Comparison of ENCODE assay signal across 8 cellular contexts in the genomic region with DNA sequence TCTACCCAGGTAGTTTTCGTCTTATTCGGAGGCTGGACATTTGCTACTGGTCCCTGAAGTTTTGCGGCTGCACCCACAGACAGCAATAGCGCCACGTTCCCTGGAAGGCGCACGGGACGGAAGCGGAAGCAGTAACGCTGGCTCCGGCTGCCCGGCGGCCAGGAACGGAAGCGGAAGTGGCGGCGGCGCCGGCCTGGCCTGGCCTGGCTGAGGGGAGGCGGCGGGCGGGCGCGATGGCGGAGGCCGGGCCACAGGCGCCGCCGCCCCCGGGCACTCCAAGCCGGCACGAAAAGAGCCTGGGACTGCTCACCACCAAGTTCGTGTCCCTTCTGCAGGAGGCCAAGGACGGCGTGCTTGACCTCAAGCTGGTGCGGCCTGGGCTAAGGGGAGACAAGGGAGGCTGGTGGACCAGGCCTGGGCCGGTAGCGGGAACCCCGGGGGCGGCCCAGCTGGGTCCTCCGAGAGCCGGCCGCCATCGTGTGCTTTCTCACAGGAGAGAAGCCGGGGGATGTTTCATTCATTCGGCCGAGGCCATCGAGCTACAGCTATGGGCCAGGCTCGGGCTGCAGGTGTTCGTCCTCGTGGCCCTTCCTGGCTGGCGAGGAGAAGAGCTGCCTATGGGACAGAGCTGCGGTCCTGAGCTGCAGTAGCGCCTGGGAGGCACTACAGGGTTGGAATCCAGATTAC. TPM values are rescaled to one million over a fixed set of nuclear protein-coding genes. Genes with fewer than 3 reads are reported as not detected.
DNase-seq lines count a peak whose midpoint lies in the region; ATAC-seq and TF ChIP-seq lines count a peak whose summit lies in the region.

A gene with protein sequence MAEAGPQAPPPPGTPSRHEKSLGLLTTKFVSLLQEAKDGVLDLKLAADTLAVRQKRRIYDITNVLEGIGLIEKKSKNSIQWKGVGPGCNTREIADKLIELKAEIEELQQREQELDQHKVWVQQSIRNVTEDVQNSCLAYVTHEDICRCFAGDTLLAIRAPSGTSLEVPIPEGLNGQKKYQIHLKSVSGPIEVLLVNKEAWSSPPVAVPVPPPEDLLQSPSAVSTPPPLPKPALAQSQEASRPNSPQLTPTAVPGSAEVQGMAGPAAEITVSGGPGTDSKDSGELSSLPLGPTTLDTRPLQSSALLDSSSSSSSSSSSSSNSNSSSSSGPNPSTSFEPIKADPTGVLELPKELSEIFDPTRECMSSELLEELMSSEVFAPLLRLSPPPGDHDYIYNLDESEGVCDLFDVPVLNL (plus strand): TSS at position 161 of the 687 bp plus-strand sequence. CDS start 73 bp downstream, at position 234.

- no peaks in the 10 kb centered on the region for H3K9me3 Mint-ChIP-seq in endothelial cell (ENCODE audit: unreplicated experiment)

- DNase-seq in COR-L47 (lab: John Stamatoyannopoulos, UW) = peak; percentile 87
- DNase-seq in HT1080 (ENCODE audit: low read depth) = peak; percentile 82
- DNase-seq in activated CD8-positive, alpha-beta memory T cell treated with anti-CD3 and anti-CD28 coated beads, Interleukin-2, amount 50 U/mL, for 4 hours = peak; percentile 82
- DNase-seq in endothelial cell (ENCODE audit: low spot score) = peak; percentile 93
- DNase-seq in middle frontal gyrus (ENCODE audit: extremely low spot score, low spot score) = peak; percentile 90
- peak; percentile 66 to 70 for DNase-seq in stimulated activated CD8-positive, alpha-beta memory T cell treated with anti-CD3 and anti-CD28 coated beads, Interleukin-2, amount 100 ng/mL, for 1 hour (ENCODE audit: low read depth in 2 of 2)

- peaks cover 69% of the 10 kb centered on the region for H3K4me1 Mint-ChIP-seq in endothelial cell (ENCODE audit: unreplicated experiment)

- H3K4me3 Mint-ChIP-seq in endothelial cell (ENCODE audit: unreplicated experiment) = peak within 1 kb of the TSS; percentile 97

- H3K4me2 ChIP-seq in OCI-LY1 (ENCODE audit: low read length) = peak within 1 kb of the TSS; percentile 99

- peaks cover 16% of the 10 kb centered on the region for H3K79me2 ChIP-seq in OCI-LY1 (ENCODE audit: insufficient read depth, low read length)

- H3K36me3 ChIP-seq in OCI-LY1 (ENCODE audit: insufficient read depth, low read length) = peaks cover 37% of the 10 kb centered on the region

- no peak for TF ChIP-seq CTCF in OCI-LY1 (IDR thresholded peaks at IDR 0.05; ENCODE audit: low read length)
- no peak for TF ChIP-seq CTCF in endothelial cell (IDR thresholded peaks at IDR 0.05; ENCODE audit: unreplicated experiment)

- H4K20me1 ChIP-seq in OCI-LY1 (ENCODE audit: insufficient read depth, low read length) = no peaks in the 10 kb centered on the region

- peaks cover 15% of the 10 kb centered on the region for H3K4me1 ChIP-seq in OCI-LY1 (ENCODE audit: insufficient read depth, low read length, severe bottlenecking)

- no peaks in the 10 kb centered on the region for H3K9me2 ChIP-seq in OCI-LY1 (ENCODE audit: low read depth, low read length)

- H3K27ac Mint-ChIP-seq in endothelial cell (ENCODE audit: unreplicated experiment) = peak within 1 kb of the TSS; percentile 92

- H3K36me3 Mint-ChIP-seq in endothelial cell (ENCODE audit: low read depth, unreplicated experiment) = peaks cover 40% of the 10 kb centered on the region

- peak within 1 kb of the TSS; percentile 97 for H3K9ac ChIP-seq in OCI-LY1 (ENCODE audit: low read length)

- no peak within 1 kb of the TSS for H3K27ac ChIP-seq in OCI-LY1 (ENCODE audit: low read depth, low read length, poor library complexity, severe bottlenecking)

- H3K27me3 ChIP-seq in OCI-LY1 (ENCODE audit: insufficient read depth, low read length) = no peaks in the 10 kb centered on the region

- peak within 1 kb of the TSS; percentile 98 for H3K4me3 ChIP-seq in OCI-LY1 (ENCODE audit: low read depth, low read length, poor library complexity, severe bottlenecking)

- no peak within 1 kb of the TSS for H2AFZ ChIP-seq in OCI-LY1 (ENCODE audit: low read length)

- no peaks in the 10 kb centered on the region for H3F3A ChIP-seq in OCI-LY1 (ENCODE audit: insufficient read depth, low read length)

- peaks cover 22% of the 10 kb centered on the region for H3K27me3 Mint-ChIP-seq in endothelial cell (ENCODE audit: unreplicated experiment)

- peak; percentile 75 for ATAC-seq in GM19468 (IDR thresholded peaks at IDR 0.05; ENCODE audit: extremely low read depth, unreplicated experiment)

- H3K9me3 ChIP-seq in OCI-LY1 (ENCODE audit: low read length) = no peaks in the 10 kb centered on the region

RNA-seq across cellular contexts. Expression of the gene that starts here (rescaled TPM):
- total RNA-seq in HT1080 (2014; rRNA removed; shearing (Covaris generic)) = 201 and 230 TPM in 2 replicates
- polyA plus RNA-seq in HT1080 (2015; cell fraction: cytosol; rRNA removed) = 142 and 172 TPM in 2 replicates
- 274 and 292 TPM in 2 replicates for polyA plus RNA-seq in HT1080 (2015; cell fraction: nucleus; rRNA removed)
- 113 TPM for total RNA-seq in endothelial cell (ENCODE audit: unreplicated experiment)
